19 cellular contexts compared by ENCODE assay signal in the genomic region with DNA sequence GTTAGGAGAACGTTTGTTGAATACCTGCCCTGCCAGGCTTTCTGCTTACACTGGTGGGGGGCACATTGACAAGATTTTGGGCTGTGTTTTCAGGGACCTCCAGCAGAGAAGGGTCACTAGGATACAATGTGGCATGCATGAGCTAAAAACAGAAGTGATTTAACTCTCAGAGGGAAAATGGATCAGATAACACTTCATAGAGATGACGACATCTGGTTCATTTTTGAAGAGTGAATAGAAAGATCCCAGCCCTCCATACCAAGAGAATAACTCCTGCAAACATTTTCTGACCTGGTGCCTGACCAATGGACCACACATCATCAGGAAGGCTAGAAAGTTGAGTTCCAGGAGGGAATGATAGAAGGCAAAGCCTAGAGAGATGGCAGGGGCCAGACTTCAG. TPM values are rescaled to one million over a fixed set of nuclear protein-coding genes. Genes with fewer than 3 reads are reported as not detected.
DNase-seq lines count a peak whose midpoint lies in the region; ATAC-seq and TF ChIP-seq lines count a peak whose summit lies in the region.
"Had no signal": no experiment of that assay in that cellular context is flagged by ENCODE, and none has a peak within 500 bp of the region (broad histone marks: within the 10 kb centered on the region; RNA-seq: fewer than 3 reads in every experiment).

No MANE protein-coding gene starts in this region.

- TF ChIP-seq EP300 in esophagus muscularis mucosa (IDR thresholded peaks at IDR 0.05), result no peak

- H3K27me3 ChIP-seq in cardiac muscle cell (no peaks in the 10 kb centered on the region), skeletal muscle tissue (ENCODE audit: control insufficient read depth in 3 of 3, insufficient read depth in 3 of 3, low read length in 3 of 3) (no peaks in the 10 kb centered on the region), hepatocyte (no peaks in the 10 kb centered on the region), esophagus muscularis mucosa (no peaks in the 10 kb centered on the region)
- H3K27me3 ChIP-seq: breast epithelium, uterus had no signal

- no peak for TF ChIP-seq POLR2A in esophagus muscularis mucosa (IDR thresholded peaks at IDR 0.05; ENCODE audit: low read depth)

- no peak overlapping the region for H2AFZ ChIP-seq in hepatocyte

- ATAC-seq in Right ventricle myocardium superior (ENCODE audit: poor library complexity) (no peak), GM18858 (IDR thresholded peaks at IDR 0.05; ENCODE audit: unreplicated experiment) (no peak)
- ATAC-seq: activated CD4-positive, CD25-positive, alpha-beta regulatory T cell treated with anti-CD3 and anti-CD28 coated beads, Interleukin-2, amount 50 U/mL, for 24 hours had no signal

- H4K20me1 ChIP-seq in hepatocyte (ENCODE audit: insufficient read depth, poor library complexity, severe bottlenecking), result no peaks in the 10 kb centered on the region

- peak overlapping the region; percentile 18 to 64 (median 34) for H3K9ac ChIP-seq in skeletal muscle tissue (ENCODE audit: low read depth in 1 of 3, low read length in 3 of 3)

- TF ChIP-seq CTCF in cardiac muscle cell (IDR thresholded peaks at IDR 0.05; ENCODE audit: low read depth, low read length) (no peak), fibroblast of villous mesenchyme (IDR thresholded peaks at IDR 0.05; ENCODE audit: insufficient read depth, low read depth, low read length) (no peak), hepatocyte (IDR thresholded peaks at IDR 0.05; ENCODE audit: poor library complexity) (no peak), esophagus muscularis mucosa (IDR thresholded peaks at IDR 0.05) (no peak)

- H3K4me1 ChIP-seq in cardiac muscle cell (ENCODE audit: low read depth), result no peaks in the 10 kb centered on the region
- H3K4me1 ChIP-seq in skeletal muscle tissue (ENCODE audit: control insufficient read depth in 3 of 3, insufficient read depth in 3 of 3, low read length in 3 of 3), result peaks cover 21 to 31% (median 26%) of the 10 kb centered on the region in 3 donors
- no peaks in the 10 kb centered on the region for H3K4me1 ChIP-seq in hepatocyte (ENCODE audit: insufficient read depth)
- peaks cover 0 to 3% (median under 1%) of the 10 kb centered on the region in 4 donors for H3K4me1 ChIP-seq in esophagus muscularis mucosa
- H3K4me1 ChIP-seq: breast epithelium, uterus had no signal

- H3K27ac ChIP-seq in cardiac muscle cell, result peak overlapping the region; percentile 29
- H3K27ac ChIP-seq in skeletal muscle tissue (ENCODE audit: low read depth, low read length), result peak overlapping the region; percentile 86
- no peak overlapping the region for H3K27ac ChIP-seq in hepatocyte
- H3K27ac ChIP-seq in esophagus muscularis mucosa (replicated peaks in 1 of 4), result no peak overlapping the region
- H3K27ac ChIP-seq: breast epithelium, uterus had no signal

- intact Hi-C loops in Right ventricle myocardium superior (cut with DNase I), result no loop called here
- intact Hi-C loops in esophagus muscularis mucosa (cut with DNase I), result no loop called here

- H3K79me2 ChIP-seq in hepatocyte, result no peaks in the 10 kb centered on the region

- peak in 1 of 2 donors; percentile 14 for DNase-seq in cardiac muscle cell (ENCODE audit: low read depth in 1 of 2, low spot score in 1 of 2)
- no peak for DNase-seq in Right ventricle myocardium superior
- DNase-seq in amniotic epithelial cell (ENCODE audit: low read depth), result peak; percentile 30
- DNase-seq in fibroblast of villous mesenchyme (ENCODE audit: low read depth), result peak; percentile 18
- DNase-seq in hepatocyte (ENCODE audit: low spot score), result no peak
- DNase-seq in esophagus muscularis mucosa (ENCODE audit: extremely low spot score), result no peak
- DNase-seq: activated CD8-positive, alpha-beta memory T cell treated with anti-CD3 and anti-CD28 coated beads, Interleukin-2, amount 50 U/mL, for 4 hours; activated naive CD4-positive, alpha-beta T cell; head of caudate nucleus; NCI-H1048; NCI-H226; SIG-M5; stimulated activated CD4-positive, alpha-beta T cell treated with anti-CD3 and anti-CD28 coated beads, Interleukin-15, amount 100 ng/mL, for 24 hours; T-helper 2 cell; uterus had no signal

- H3K4me3 ChIP-seq in cardiac muscle cell (no peak overlapping the region), fibroblast of villous mesenchyme (ENCODE audit: low read depth, low read length) (no peak overlapping the region), skeletal muscle tissue (ENCODE audit: low read length in 3 of 3) (peak overlapping the region in 1 of 3 donors; percentile 22), hepatocyte (no peak overlapping the region), esophagus muscularis mucosa (no peak overlapping the region)
- H3K4me3 ChIP-seq: breast epithelium, uterus had no signal

- H3K9me2 ChIP-seq in hepatocyte (replicated peaks; ENCODE audit: insufficient read depth), result no peaks in the 10 kb centered on the region

- no peak overlapping the region for H3K4me2 ChIP-seq in hepatocyte

- H3K9me3 ChIP-seq in cardiac muscle cell (ENCODE audit: low read depth) (no peaks in the 10 kb centered on the region), skeletal muscle tissue (ENCODE audit: control insufficient read depth in 3 of 3, low read length in 3 of 3) (no peaks in the 10 kb centered on the region), hepatocyte (ENCODE audit: low read depth) (no peaks in the 10 kb centered on the region), esophagus muscularis mucosa (no peaks in the 10 kb centered on the region)
- H3K9me3 ChIP-seq: breast epithelium, uterus had no signal

- H3K36me3 ChIP-seq in cardiac muscle cell (peaks cover 24% of the 10 kb centered on the region), skeletal muscle tissue (ENCODE audit: control insufficient read depth in 3 of 3, insufficient read depth in 3 of 3, low read length in 3 of 3) (peaks cover 8 to 15% (median 15%) of the 10 kb centered on the region in 3 donors), hepatocyte (replicated peaks; ENCODE audit: insufficient read depth, low read depth) (no peaks in the 10 kb centered on the region), esophagus muscularis mucosa (peaks cover 22 to 92% (median 71%) of the 10 kb centered on the region in 4 donors)
- H3K36me3 ChIP-seq: breast epithelium, uterus had no signal

- WGBS in hepatocyte (ENCODE audit: low lambda C conversion rate, missing lambda C conversion rate), result 92% methylated on average over 2 of the region's 2 CpGs
- WGBS in esophagus muscularis mucosa, result 89% methylated on average over 2 of the region's 2 CpGs

RNA-seq across cellular contexts. Expression of gene CKB, which starts 33.7 kb away (rescaled TPM):
- total RNA-seq in cardiac muscle cell (169 and 324 TPM in 2 replicates), Right ventricle myocardium superior (702 TPM), fibroblast of villous mesenchyme (9.0 and 17.7 TPM in 2 replicates), skeletal muscle tissue (64.7 TPM), hepatocyte (523 and 682 TPM in 2 replicates), esophagus muscularis mucosa (1,000 to 10,000 TPM in 3 of 4 donors, 100 to 1,000 TPM in 1; 917 to 1,843 (median 1,284) TPM)
- polyA plus RNA-seq in cardiac muscle cell (177 and 327 TPM in 2 replicates), hepatocyte (2,788 and 2,829 TPM in 2 replicates)

RNA-seq across cellular contexts. Expression of gene TRMT61A, which starts 40.0 kb away (rescaled TPM):
- total RNA-seq in cardiac muscle cell (5.7 and 7.5 TPM in 2 replicates), Right ventricle myocardium superior (5.0 TPM), fibroblast of villous mesenchyme (8.2 and 9.7 TPM in 2 replicates), skeletal muscle tissue (4.7 TPM), hepatocyte (8.2 and 8.9 TPM in 2 replicates), esophagus muscularis mucosa (10 to 100 TPM; 28.7 to 50.0 (median 35.2) TPM)
- polyA plus RNA-seq in cardiac muscle cell (5.6 and 7.4 TPM in 2 replicates), hepatocyte (13.2 and 15.0 TPM in 2 replicates)

Comparison
In these comparisons a context has a peak if more than half of its experiments do, and no peak if none do; other contexts are left out.
1. DNase-seq: peak in amniotic epithelial cell (single experiment) and fibroblast of villous mesenchyme (single experiment); none in Right ventricle myocardium superior (single experiment), hepatocyte (single experiment) and esophagus muscularis mucosa (single experiment).
2. H3K27ac ChIP-seq: peak in cardiac muscle cell (single experiment) and skeletal muscle tissue (single experiment); none in hepatocyte (single experiment) and esophagus muscularis mucosa (0 of 4).